In genomic region chr13:112721198-112722104, GRCh38 we compare ENCODE assay signal across 14 cellular contexts. TPM values are rescaled to one million over a fixed set of nuclear protein-coding genes. Genes with fewer than 3 reads are reported as not detected.
DNase-seq lines count a peak whose midpoint lies in the region; ATAC-seq, FAIRE-seq and TF ChIP-seq lines count a peak whose summit lies in the region.
"Had no signal": no experiment of that assay in that cellular context is flagged by ENCODE, and none has a peak within 500 bp of the region (broad histone marks: within the 10 kb centered on the region; RNA-seq: fewer than 3 reads in every experiment).

No MANE protein-coding gene starts in this region.

- BruUV-seq in endothelial cell of umbilical vein (replicated peaks; lab: Mats Ljungman, UMichigan): no TSS peak

- dilution Hi-C loops in endothelial cell of umbilical vein (cut with MboI; ENCODE audit: extremely low pct_ligation_motif_present, low sequenced_read_pairs): no loop called here

- no peak for TF ChIP-seq POLR2A in endothelial cell of umbilical vein (IDR thresholded peaks at IDR 0.05; ENCODE audit: low read depth, low read length)
- TF ChIP-seq POLR2A in thyroid gland (IDR thresholded peaks at IDR 0.05): no peak

- H3K9me3 ChIP-seq in endothelial cell of umbilical vein (replicated peaks; ENCODE audit: control insufficient read depth, insufficient read depth, low read length): no peaks in the 10 kb centered on the region
- H3K9me3 ChIP-seq in mucosa of descending colon: no peaks in the 10 kb centered on the region
- no peaks in the 10 kb centered on the region for H3K9me3 ChIP-seq in thyroid gland
- H3K9me3 ChIP-seq: colonic mucosa, MG63, sigmoid colon had no signal

- TF ChIP-seq CTCF in endothelial cell of umbilical vein (IDR thresholded peaks at IDR 0.05; ENCODE audit: extremely low read depth in 1 of 2, insufficient read depth in 1 of 2, low read depth in 1 of 2, low read length in 2 of 2) (peak; percentile 16 to 32), mucosa of descending colon (IDR thresholded peaks at IDR 0.05) (no peak), thyroid gland (IDR thresholded peaks at IDR 0.05) (no peak)

- FAIRE-seq in endothelial cell of umbilical vein (lab: Jason Lieb, UNC): peak; percentile 59

- ATAC-seq in mucosa of descending colon (peak; percentile 63), GM21515 (IDR thresholded peaks at IDR 0.05; ENCODE audit: unreplicated experiment) (no peak), HG03196 (IDR thresholded peaks at IDR 0.05; ENCODE audit: unreplicated experiment) (no peak)
- ATAC-seq: activated naive CD8-positive, alpha-beta T cell treated with anti-CD3 and anti-CD28 coated beads, Interleukin-2, amount 50 U/mL, for 24 hours; stimulated activated naive CD8-positive, alpha-beta T cell treated with anti-CD3 and anti-CD28 coated beads, Interleukin-15, amount 100 ng/mL, for 72 hours had no signal

- peak overlapping the region; percentile 63 for H2AFZ ChIP-seq in endothelial cell of umbilical vein (ENCODE audit: low read depth, low read length)
- H2AFZ ChIP-seq: GM23248 had no signal

- H3K4me1 ChIP-seq in endothelial cell of umbilical vein (ENCODE audit: control insufficient read depth, extremely low read depth, insufficient read depth, low read length) (peaks cover 32% of the 10 kb centered on the region), mucosa of descending colon (ENCODE audit: low read depth) (no peaks in the 10 kb centered on the region), thyroid gland (peaks cover 30 to 69% of the 10 kb centered on the region in 2 donors)
- H3K4me1 ChIP-seq: colonic mucosa had no signal

- POLR2A ChIA-PET in endothelial cell of umbilical vein (lab: Charles Lee): no interaction called here

- H3K9me1 ChIP-seq in endothelial cell of umbilical vein (replicated peaks; ENCODE audit: control insufficient read depth, extremely low read depth, insufficient read depth, low read length): no peaks in the 10 kb centered on the region

- H3K27me3 ChIP-seq in endothelial cell of umbilical vein (ENCODE audit: control insufficient read depth in 2 of 2, insufficient read depth in 2 of 2, low read length in 2 of 2) (no peaks in the 10 kb centered on the region), thyroid gland (no peaks in the 10 kb centered on the region)
- H3K27me3 ChIP-seq: colonic mucosa, MG63, sigmoid colon had no signal

- intact Hi-C loops in endothelial cell of umbilical vein (cut with micrococcal nuclease) (loop anchor here (1.0 kb wide), 2 partner anchors 10 to 31 kb away; partner anchors contain the start of gene ATP11A), mucosa of descending colon (cut with DNase I, micrococcal nuclease) (no loop called here), thyroid gland (cut with DNase I) (no loop called here)

- H4K20me1 ChIP-seq in endothelial cell of umbilical vein (replicated peaks; ENCODE audit: control insufficient read depth, extremely low read depth, insufficient read depth, low read length): no peaks in the 10 kb centered on the region

- no peak overlapping the region for H3K4me3 ChIP-seq in endothelial cell of umbilical vein (replicated peaks in 1 of 3; ENCODE audit: insufficient read depth in 1 of 3, low read depth in 1 of 3, low read length in 3 of 3)
- H3K4me3 ChIP-seq in mucosa of descending colon: no peak overlapping the region
- H3K4me3 ChIP-seq in thyroid gland (replicated peaks in 1 of 3): no peak overlapping the region
- H3K4me3 ChIP-seq: colonic mucosa, GM23248, MG63, sigmoid colon had no signal

- peak overlapping the region; percentile 93 for H3K27ac ChIP-seq in endothelial cell of umbilical vein (ENCODE audit: insufficient read depth, low read depth, low read length)
- H3K27ac ChIP-seq in thyroid gland: peak overlapping the region; percentile 71 to 86 (median 80)
- H3K27ac ChIP-seq: colonic mucosa, GM23248 had no signal

- H3K36me3 ChIP-seq in endothelial cell of umbilical vein (ENCODE audit: control insufficient read depth in 2 of 2, extremely low read depth in 1 of 2, insufficient read depth in 2 of 2, low read length in 2 of 2) (no peaks in the 10 kb centered on the region), mucosa of descending colon (ENCODE audit: low read depth) (no peaks in the 10 kb centered on the region), thyroid gland (no peaks in the 10 kb centered on the region)
- H3K36me3 ChIP-seq: colonic mucosa, MG63, sigmoid colon had no signal

- peak; percentile 60 for DNase-seq in NCI-H526 treated with DMSO at 0.1 percent for 48 hours (lab: John Stamatoyannopoulos, UW)
- DNase-seq in endothelial cell of umbilical vein (ENCODE audit: low read depth, low spot score): peak; percentile 40
- DNase-seq in mucosa of descending colon: peak in 1 of 3 donors; percentile 22
- DNase-seq in thyroid gland: no peak
- DNase-seq in AG08395 (ENCODE audit: low spot score): no peak
- DNase-seq in SIG-M5 treated with dmso at 0.1 percent for 504 hours (lab: John Stamatoyannopoulos, UW; ENCODE audit: unreplicated experiment): no peak
- DNase-seq: activated naive CD8-positive, alpha-beta T cell treated with anti-CD3 and anti-CD28 coated beads, Interleukin-2, amount 50 U/mL, for 24 hours; colonic mucosa; GM23248; MG63; sigmoid colon; stimulated activated naive CD8-positive, alpha-beta T cell treated with anti-CD3 and anti-CD28 coated beads, Interleukin-15, amount 100 ng/mL, for 72 hours had no signal

- peak overlapping the region; percentile 44 for H3K9ac ChIP-seq in endothelial cell of umbilical vein (replicated peaks; ENCODE audit: extremely low read depth, insufficient read depth, low read length)
- H3K9ac ChIP-seq: GM23248 had no signal

- H3K79me2 ChIP-seq in endothelial cell of umbilical vein (ENCODE audit: control insufficient read depth, insufficient read depth, low read length): peaks cover 10% of the 10 kb centered on the region

- WGBS in thyroid gland, 2 donors: 72 to 78% methylated on average over 26 of the region's 26 CpGs

- CTCF ChIA-PET in endothelial cell of umbilical vein (lab: Charles Lee): interaction anchor here (0.5 to 1.1 kb wide), 2 partner anchors 9 to 23 kb away, joined by 3 to 6 read pairs; no protein-coding TSS in a partner anchor

- H3K4me2 ChIP-seq in endothelial cell of umbilical vein (ENCODE audit: insufficient read depth, low read length): peak overlapping the region; percentile 26

TF ChIP-seq in endothelial cell of umbilical vein, 7 proteins besides CTCF, POLR2A, EP300 and RAD21:
- TF ChIP-seq MYC (IDR thresholded peaks at IDR 0.05; ENCODE audit: low read depth, low read length): no peak
- no peak for TF ChIP-seq FOS (IDR thresholded peaks at IDR 0.05; ENCODE audit: borderline replicate concordance, insufficient read depth, low read length)
- no peak for TF ChIP-seq JUN (IDR thresholded peaks at IDR 0.05; ENCODE audit: borderline replicate concordance, insufficient read depth, insufficient read length, low read depth)
- TF ChIP-seq GATA2 (IDR thresholded peaks at IDR 0.05; ENCODE audit: insufficient read depth, insufficient read length, low read depth, low read length): no peak
- TF ChIP-seq MAX (IDR thresholded peaks at IDR 0.05; ENCODE audit: insufficient read depth, insufficient read length): no peak
- TF ChIP-seq POLR2AphosphoS5 (IDR thresholded peaks at IDR 0.05; ENCODE audit: insufficient read depth, low read depth, low read length): no peak
- no peak for TF ChIP-seq EZH2 (IDR thresholded peaks at IDR 0.05; ENCODE audit: borderline replicate concordance, low read depth, low read length, severe bottlenecking)

RNA-seq across cellular contexts. Expression of gene ATP11A, which starts 31.6 kb away (rescaled TPM):
- 71.7 and 88.1 TPM in 2 replicates for total RNA-seq in endothelial cell of umbilical vein
- polyA plus RNA-seq in endothelial cell of umbilical vein: 15.7 and 16.5 TPM in 2 replicates
- 10.2 and 11.1 TPM in 2 replicates for polyA plus RNA-seq in endothelial cell of umbilical vein (2011; cell fraction: cytosol; rRNA removed)
- polyA plus RNA-seq in endothelial cell of umbilical vein (2011; cell fraction: nucleus; rRNA removed): 48.6 and 60.6 TPM in 2 replicates
- polyA plus RNA-seq in endothelial cell of umbilical vein (2012): 32.3 and 33.7 TPM in 2 replicates
- 40.0 and 52.7 TPM in 2 replicates for polyA minus RNA-seq in endothelial cell of umbilical vein
- 11.5 TPM for polyA minus RNA-seq in endothelial cell of umbilical vein (2011; cell fraction: cytosol; rRNA and poly(A)+ RNA removed)
- polyA minus RNA-seq in endothelial cell of umbilical vein (2011; cell fraction: nucleus; rRNA and poly(A)+ RNA removed): 63.1 and 78.2 TPM in 2 replicates
- total RNA-seq in mucosa of descending colon: 10 to 100 TPM; 15.5 to 28.7 (median 19.4) TPM
- total RNA-seq in thyroid gland: 10 to 100 TPM; 32.1 to 83.6 (median 46.2) TPM

Comparison
In these comparisons a context has a peak if more than half of its experiments do, and no peak if none do; other contexts are left out.
1. DNase-seq: peak in NCI-H526 treated with DMSO at 0.1 percent for 48 hours (single experiment) and endothelial cell of umbilical vein (single experiment); none in thyroid gland (0 of 2), AG08395 (single experiment) and SIG-M5 treated with dmso at 0.1 percent for 504 hours (single experiment).
2. CTCF ChIP-seq: peak in endothelial cell of umbilical vein (2 of 2); none in mucosa of descending colon (single experiment) and thyroid gland (0 of 6).